Comparison of ENCODE assay signal across 8 cellular contexts in genomic region chr1:161216945-161217712, GRCh38. TPM values are rescaled to one million over a fixed set of nuclear protein-coding genes. Genes with fewer than 3 reads are reported as not detected.
DNase-seq lines count a peak whose midpoint lies in the region; ATAC-seq and TF ChIP-seq lines count a peak whose summit lies in the region.

No MANE protein-coding gene starts in this region.

- H3K4me3 Mint-ChIP-seq in activated CD4-positive, alpha-beta T cell treated with anti-CD3 and anti-CD28 coated beads, Interleukin-2, amount 10 ng/mL, durations not matched to agents 24 days and 14 days, result no peak overlapping the region

- no peaks in the 10 kb centered on the region for H3K9me3 Mint-ChIP-seq in activated CD4-positive, alpha-beta T cell treated with anti-CD3 and anti-CD28 coated beads, Interleukin-2, amount 10 ng/mL, durations not matched to agents 24 days and 14 days

- in situ Hi-C loops in gastrocnemius medialis (cut with MboI; ENCODE audit: low sequenced_read_pairs in 4 of 4), result loop anchor here in 2 of 4 donors (25.0 kb wide), 1 partner anchor 520 kb away; the partner anchor contains the start of gene DUSP12 (in 2 of the 2)

- peaks cover 27% of the 10 kb centered on the region for H3K36me3 Mint-ChIP-seq in activated CD4-positive, alpha-beta T cell treated with anti-CD3 and anti-CD28 coated beads, Interleukin-2, amount 10 ng/mL, durations not matched to agents 24 days and 14 days (ENCODE audit: low read depth)

- H3K4me3 ChIP-seq in fibroblast of the aortic adventitia (ENCODE audit: low read depth, low read length) (no peak overlapping the region), gastrocnemius medialis (peak overlapping the region in 1 of 4 donors; percentile 19)

- DNase-seq in activated CD4-positive, alpha-beta T cell treated with anti-CD3 and anti-CD28 coated beads, Interleukin-2, amount 10 ng/mL, durations not matched to agents 24 days and 14 days, result peak; percentile 60
- no peak for DNase-seq in activated CD4-positive, alpha-beta T cell treated with anti-CD3 and anti-CD28 coated beads for 48 hours
- DNase-seq in RPMI8226 (peak; percentile 40), fibroblast of the aortic adventitia (ENCODE audit: low read depth) (peak; percentile 71), gastrocnemius medialis (peak in 1 of 2 donors; percentile 37), cerebellar nuclear complex (lab: John Stamatoyannopoulos, UW) (no peak), NCI-H345 treated with DMSO at 0.1 percent for 48 hours (lab: John Stamatoyannopoulos, UW; ENCODE audit: unreplicated experiment) (no peak)

- no peaks in the 10 kb centered on the region for H3K4me1 ChIP-seq in gastrocnemius medialis

- H3K4me1 Mint-ChIP-seq in activated CD4-positive, alpha-beta T cell treated with anti-CD3 and anti-CD28 coated beads, Interleukin-2, amount 10 ng/mL, durations not matched to agents 24 days and 14 days, result peaks cover 39% of the 10 kb centered on the region

- peaks cover 0 to 27% of the 10 kb centered on the region in 2 donors for H3K36me3 ChIP-seq in gastrocnemius medialis

- intact Hi-C loops in activated CD4-positive, alpha-beta T cell treated with anti-CD3 and anti-CD28 coated beads, Interleukin-2, amount 10 ng/mL, durations not matched to agents 24 days and 14 days (cut with micrococcal nuclease), result no loop called here
- intact Hi-C loops in gastrocnemius medialis (cut with DNase I; ENCODE audit: low total_unique reads), result no loop called here

- peak overlapping the region; percentile 56 to 77 (median 62) for H3K27ac ChIP-seq in gastrocnemius medialis

- H3K27ac Mint-ChIP-seq in activated CD4-positive, alpha-beta T cell treated with anti-CD3 and anti-CD28 coated beads, Interleukin-2, amount 10 ng/mL, durations not matched to agents 24 days and 14 days, result peak overlapping the region; percentile 64

- peak; percentile 19 to 44 for TF ChIP-seq POLR2A in gastrocnemius medialis (IDR thresholded peaks at IDR 0.05)

- TF ChIP-seq CTCF in fibroblast of the aortic adventitia (IDR thresholded peaks at IDR 0.05; ENCODE audit: insufficient read depth, low read length) (no peak), gastrocnemius medialis (IDR thresholded peaks at IDR 0.05 in 4 of 5, conservative IDR thresholded peaks at IDR 0.05 in 1 of 5) (no peak)

- no peaks in the 10 kb centered on the region for H3K9me3 ChIP-seq in gastrocnemius medialis

- H3K27me3 Mint-ChIP-seq in activated CD4-positive, alpha-beta T cell treated with anti-CD3 and anti-CD28 coated beads, Interleukin-2, amount 10 ng/mL, durations not matched to agents 24 days and 14 days, result no peaks in the 10 kb centered on the region

- ATAC-seq in HG02938 (IDR thresholded peaks at IDR 0.05; ENCODE audit: unreplicated experiment), result peak; percentile 91
- peak; percentile 74 to 77 for ATAC-seq in gastrocnemius medialis

- no peaks in the 10 kb centered on the region for H3K27me3 ChIP-seq in gastrocnemius medialis

RNA-seq across cellular contexts. Expression of gene FCER1G, which starts 2.0 kb away (rescaled TPM):
- 0.63 TPM in 1 of 2 replicates, not detected in the other for total RNA-seq in activated CD4-positive, alpha-beta T cell treated with anti-CD3 and anti-CD28 coated beads, Interleukin-2, amount 10 ng/mL, durations not matched to agents 24 days and 14 days
- total RNA-seq in fibroblast of the aortic adventitia (ENCODE audit: low replicate concordance) (not detected in 2 replicates), gastrocnemius medialis (10 to 100 TPM in 3 of 4 donors, 1 to 10 TPM in 1; 4.2 to 20.4 (median 18.5) TPM)

RNA-seq across cellular contexts. Expression of gene APOA2, which starts 6.3 kb away (rescaled TPM):
- total RNA-seq in activated CD4-positive, alpha-beta T cell treated with anti-CD3 and anti-CD28 coated beads, Interleukin-2, amount 10 ng/mL, durations not matched to agents 24 days and 14 days, result not detected in 2 replicates
- total RNA-seq in fibroblast of the aortic adventitia (ENCODE audit: low replicate concordance) (not detected in 2 replicates), gastrocnemius medialis (10 to 100 TPM in 2 of 4 donors, not detected in 2; 22.2 to 57.8 TPM)

RNA-seq across cellular contexts. Expression of gene TOMM40L, which starts 8.7 kb away (rescaled TPM):
- 25.6 and 28.4 TPM in 2 replicates for total RNA-seq in activated CD4-positive, alpha-beta T cell treated with anti-CD3 and anti-CD28 coated beads, Interleukin-2, amount 10 ng/mL, durations not matched to agents 24 days and 14 days
- total RNA-seq in fibroblast of the aortic adventitia (ENCODE audit: low replicate concordance), result 5.2 and 9.1 TPM in 2 replicates
- total RNA-seq in gastrocnemius medialis, result 10 to 100 TPM in 3 of 4 donors, 1 to 10 TPM in 1; 8.3 to 22.7 (median 16.9) TPM

RNA-seq across cellular contexts. Expression of gene NDUFS2, which starts 15.0 kb away (rescaled TPM):
- 88.4 and 89.6 TPM in 2 replicates for total RNA-seq in activated CD4-positive, alpha-beta T cell treated with anti-CD3 and anti-CD28 coated beads, Interleukin-2, amount 10 ng/mL, durations not matched to agents 24 days and 14 days
- total RNA-seq in fibroblast of the aortic adventitia (ENCODE audit: low replicate concordance) (65.4 and 67.5 TPM in 2 replicates), gastrocnemius medialis (100 to 1,000 TPM; 206 to 260 (median 226) TPM)

RNA-seq across cellular contexts. Expression of gene ADAMTS4, which starts 18.3 kb away (rescaled TPM):
- total RNA-seq in activated CD4-positive, alpha-beta T cell treated with anti-CD3 and anti-CD28 coated beads, Interleukin-2, amount 10 ng/mL, durations not matched to agents 24 days and 14 days, result 0.33 and 0.66 TPM in 2 replicates
- total RNA-seq in fibroblast of the aortic adventitia (ENCODE audit: low replicate concordance) (1.1 and 3.1 TPM in 2 replicates), gastrocnemius medialis (10 to 100 TPM in 1 of 4 donors, 1 to 10 TPM in 3; 1.2 to 12.4 (median 5.2) TPM)

Comparison
In these comparisons a context has a peak if more than half of its experiments do, and no peak if none do; other contexts are left out.
1. DNase-seq: peak in activated CD4-positive, alpha-beta T cell treated with anti-CD3 and anti-CD28 coated beads, Interleukin-2, amount 10 ng/mL, durations not matched to agents 24 days and 14 days (single experiment), RPMI8226 (single experiment) and fibroblast of the aortic adventitia (single experiment); none in activated CD4-positive, alpha-beta T cell treated with anti-CD3 and anti-CD28 coated beads for 48 hours (single experiment), cerebellar nuclear complex (0 of 2) and NCI-H345 treated with DMSO at 0.1 percent for 48 hours (single experiment).